Comparison of ENCODE assay signal across 1 cellular context in the genomic region with DNA sequence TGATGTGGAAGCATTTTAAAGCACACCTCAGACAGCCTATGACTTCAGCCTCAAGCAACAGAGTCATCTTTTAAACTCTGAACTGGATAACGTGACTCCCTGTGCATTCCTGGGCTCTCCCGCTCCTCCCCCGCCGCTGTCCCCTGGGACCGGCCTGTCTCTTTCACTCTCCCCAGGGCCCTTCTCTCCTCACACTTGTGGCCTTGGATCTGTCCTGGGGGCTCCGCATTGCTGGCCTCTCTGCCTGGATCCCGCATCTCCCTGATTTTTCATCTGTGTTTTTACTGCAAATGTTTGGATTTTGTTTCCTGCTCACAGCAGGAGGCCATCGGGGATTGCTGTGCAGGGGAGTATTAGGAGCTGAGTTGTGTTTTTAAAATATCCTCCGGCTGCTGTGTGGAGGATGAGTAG.
TF ChIP-seq lines count a peak whose summit lies in the region.

No MANE protein-coding gene starts in this region.

TF ChIP-seq in HepG2, 621 proteins besides CTCF, POLR2A, EP300 and RAD21 (continued from another document and continues in another):
- TF ChIP-seq, protein P1, sequence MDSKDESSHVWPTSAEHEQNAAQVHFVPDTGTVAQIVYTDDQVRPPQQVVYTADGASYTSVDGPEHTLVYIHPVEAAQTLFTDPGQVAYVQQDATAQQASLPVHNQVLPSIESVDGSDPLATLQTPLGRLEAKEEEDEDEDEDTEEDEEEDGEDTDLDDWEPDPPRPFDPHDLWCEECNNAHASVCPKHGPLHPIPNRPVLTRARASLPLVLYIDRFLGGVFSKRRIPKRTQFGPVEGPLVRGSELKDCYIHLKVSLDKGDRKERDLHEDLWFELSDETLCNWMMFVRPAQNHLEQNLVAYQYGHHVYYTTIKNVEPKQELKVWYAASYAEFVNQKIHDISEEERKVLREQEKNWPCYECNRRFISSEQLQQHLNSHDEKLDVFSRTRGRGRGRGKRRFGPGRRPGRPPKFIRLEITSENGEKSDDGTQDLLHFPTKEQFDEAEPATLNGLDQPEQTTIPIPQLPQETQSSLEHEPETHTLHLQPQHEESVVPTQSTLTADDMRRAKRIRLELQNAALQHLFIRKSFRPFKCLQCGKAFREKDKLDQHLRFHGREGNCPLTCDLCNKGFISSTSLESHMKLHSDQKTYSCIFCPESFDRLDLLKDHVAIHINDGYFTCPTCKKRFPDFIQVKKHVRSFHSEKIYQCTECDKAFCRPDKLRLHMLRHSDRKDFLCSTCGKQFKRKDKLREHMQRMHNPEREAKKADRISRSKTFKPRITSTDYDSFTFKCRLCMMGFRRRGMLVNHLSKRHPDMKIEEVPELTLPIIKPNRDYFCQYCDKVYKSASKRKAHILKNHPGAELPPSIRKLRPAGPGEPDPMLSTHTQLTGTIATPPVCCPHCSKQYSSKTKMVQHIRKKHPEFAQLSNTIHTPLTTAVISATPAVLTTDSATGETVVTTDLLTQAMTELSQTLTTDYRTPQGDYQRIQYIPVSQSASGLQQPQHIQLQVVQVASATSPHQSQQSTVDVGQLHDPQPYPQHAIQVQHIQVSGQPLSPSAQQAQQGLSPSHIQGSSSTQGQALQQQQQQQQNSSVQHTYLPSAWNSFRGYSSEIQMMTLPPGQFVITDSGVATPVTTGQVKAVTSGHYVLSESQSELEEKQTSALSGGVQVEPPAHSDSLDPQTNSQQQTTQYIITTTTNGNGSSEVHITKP (CRISPR knock-in tag; IDR thresholded peaks at IDR 0.05; ENCODE audit: low read depth), result 0 out of 2 replicates have a peak, but pooled peaks have one; percentile 25
- TF ChIP-seq GLI4 (CRISPR knock-in tag; IDR thresholded peaks at IDR 0.05; ENCODE audit: borderline replicate concordance) (0 out of 2 replicates have a peak, but pooled peaks have one; percentile 42), SOX6 (IDR thresholded peaks at IDR 0.05) (no peak), SOX6 (CRISPR knock-in tag; IDR thresholded peaks at IDR 0.05) (peak; percentile 19; the same call in 1 of the 2 replicates), SPEN (CRISPR knock-in tag; IDR thresholded peaks at IDR 0.05; ENCODE audit: low read depth) (no peak), ELF3 (CRISPR knock-in tag; IDR thresholded peaks at IDR 0.05) (0 out of 2 replicates have a peak, but pooled peaks have one; percentile 15), ZBTB38 (CRISPR knock-in tag; IDR thresholded peaks at IDR 0.05) (0 out of 2 replicates have a peak, but pooled peaks have one; percentile 5), ZNF263 (CRISPR knock-in tag; IDR thresholded peaks at IDR 0.05) (peak; percentile 23; the same call in 1 of the 2 replicates), PHF21A (CRISPR knock-in tag; IDR thresholded peaks at IDR 0.05) (0 out of 2 replicates have a peak, but pooled peaks have one; percentile 26), HNF4G (IDR thresholded peaks at IDR 0.05; ENCODE audit: borderline replicate concordance, low read depth, low read length) (no peak), HNF4G (CRISPR knock-in tag; IDR thresholded peaks at IDR 0.05; ENCODE audit: borderline replicate concordance, low read depth) (0 out of 2 replicates have a peak, but pooled peaks have one; percentile 31), HNF4A (CRISPR knock-in tag; IDR thresholded peaks at IDR 0.05) (peak; percentile 39; the same call in 1 of the 2 replicates), SOX13 (IDR thresholded peaks at IDR 0.05) (no peak), SOX13 (CRISPR knock-in tag; conservative IDR thresholded peaks at IDR 0.05 in 1 of 2, IDR thresholded peaks at IDR 0.05 in 1 of 2) (0 out of 4 replicates have a peak, but pooled peaks of 1 of the 2 experiments have one; percentile 16), BHLHE40 (IDR thresholded peaks at IDR 0.05; ENCODE audit: low read length) (peak; percentile 67), ZNF292 (CRISPR knock-in tag; IDR thresholded peaks at IDR 0.05; ENCODE audit: borderline replicate concordance, low read depth) (peak; percentile 25; the same call in 1 of the 2 replicates), RNF2 (conservative IDR thresholded peaks at IDR 0.05; ENCODE audit: low read depth) (0 out of 2 replicates have a peak, but pooled peaks have one; percentile 30), ATF7-NPFF (CRISPR knock-in tag; IDR thresholded peaks at IDR 0.05; ENCODE audit: low read depth) (0 out of 2 replicates have a peak, but pooled peaks have one; percentile 19), FOXP1 (IDR thresholded peaks at IDR 0.05) (no peak), FOXP1 (CRISPR knock-in tag; IDR thresholded peaks at IDR 0.05) (0 out of 2 replicates have a peak, but pooled peaks have one; percentile 11), ZFX (CRISPR knock-in tag; IDR thresholded peaks at IDR 0.05; ENCODE audit: low read depth) (peak; percentile 66), ZFY (CRISPR knock-in tag; IDR thresholded peaks at IDR 0.05) (peak; percentile 45; the same call in 1 of the 2 replicates)
- TF ChIP-seq, protein P2, sequence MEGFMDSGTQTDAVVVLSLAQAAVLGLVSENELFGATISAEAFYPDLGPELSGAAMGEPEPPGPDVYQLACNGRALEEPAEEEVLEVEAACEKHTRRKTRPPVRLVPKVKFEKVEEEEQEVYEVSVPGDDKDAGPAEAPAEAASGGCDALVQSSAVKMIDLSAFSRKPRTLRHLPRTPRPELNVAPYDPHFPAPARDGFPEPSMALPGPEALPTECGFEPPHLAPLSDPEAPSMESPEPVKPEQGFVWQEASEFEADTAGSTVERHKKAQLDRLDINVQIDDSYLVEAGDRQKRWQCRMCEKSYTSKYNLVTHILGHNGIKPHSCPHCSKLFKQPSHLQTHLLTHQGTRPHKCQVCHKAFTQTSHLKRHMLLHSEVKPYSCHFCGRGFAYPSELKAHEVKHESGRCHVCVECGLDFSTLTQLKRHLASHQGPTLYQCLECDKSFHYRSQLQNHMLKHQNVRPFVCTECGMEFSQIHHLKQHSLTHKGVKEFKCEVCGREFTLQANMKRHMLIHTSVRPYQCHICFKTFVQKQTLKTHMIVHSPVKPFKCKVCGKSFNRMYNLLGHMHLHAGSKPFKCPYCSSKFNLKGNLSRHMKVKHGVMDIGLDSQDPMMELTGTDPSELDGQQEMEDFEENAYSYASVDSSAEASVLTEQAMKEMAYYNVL (CRISPR knock-in tag; IDR thresholded peaks at IDR 0.05; ENCODE audit: borderline replicate concordance), result 0 out of 2 replicates have a peak, but pooled peaks have one; percentile 25
- TF ChIP-seq, protein P3, sequence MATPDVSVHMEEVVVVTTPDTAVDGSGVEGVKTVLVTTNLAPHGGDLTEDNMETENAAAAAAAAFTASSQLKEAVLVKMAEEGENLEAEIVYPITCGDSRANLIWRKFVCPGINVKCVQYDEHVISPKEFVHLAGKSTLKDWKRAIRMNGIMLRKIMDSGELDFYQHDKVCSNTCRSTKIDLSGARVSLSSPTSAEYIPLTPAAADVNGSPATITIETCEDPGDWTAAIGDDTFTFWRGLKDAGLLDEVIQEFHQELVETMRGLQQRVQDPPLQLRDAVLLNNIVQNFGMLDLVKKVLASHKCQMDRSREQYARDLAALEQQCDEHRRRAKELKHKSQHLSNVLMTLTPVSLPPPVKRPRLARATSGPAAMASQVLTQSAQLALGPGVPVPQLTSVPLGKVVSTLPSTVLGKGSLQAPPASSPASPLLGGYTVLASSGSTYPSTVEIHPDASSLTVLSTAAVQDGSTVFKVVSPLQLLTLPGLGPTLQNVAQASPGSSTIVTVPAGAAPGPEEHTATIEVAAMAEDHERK (CRISPR knock-in tag; IDR thresholded peaks at IDR 0.05; ENCODE audit: low read depth), result no peak
- TF ChIP-seq, protein P4, sequence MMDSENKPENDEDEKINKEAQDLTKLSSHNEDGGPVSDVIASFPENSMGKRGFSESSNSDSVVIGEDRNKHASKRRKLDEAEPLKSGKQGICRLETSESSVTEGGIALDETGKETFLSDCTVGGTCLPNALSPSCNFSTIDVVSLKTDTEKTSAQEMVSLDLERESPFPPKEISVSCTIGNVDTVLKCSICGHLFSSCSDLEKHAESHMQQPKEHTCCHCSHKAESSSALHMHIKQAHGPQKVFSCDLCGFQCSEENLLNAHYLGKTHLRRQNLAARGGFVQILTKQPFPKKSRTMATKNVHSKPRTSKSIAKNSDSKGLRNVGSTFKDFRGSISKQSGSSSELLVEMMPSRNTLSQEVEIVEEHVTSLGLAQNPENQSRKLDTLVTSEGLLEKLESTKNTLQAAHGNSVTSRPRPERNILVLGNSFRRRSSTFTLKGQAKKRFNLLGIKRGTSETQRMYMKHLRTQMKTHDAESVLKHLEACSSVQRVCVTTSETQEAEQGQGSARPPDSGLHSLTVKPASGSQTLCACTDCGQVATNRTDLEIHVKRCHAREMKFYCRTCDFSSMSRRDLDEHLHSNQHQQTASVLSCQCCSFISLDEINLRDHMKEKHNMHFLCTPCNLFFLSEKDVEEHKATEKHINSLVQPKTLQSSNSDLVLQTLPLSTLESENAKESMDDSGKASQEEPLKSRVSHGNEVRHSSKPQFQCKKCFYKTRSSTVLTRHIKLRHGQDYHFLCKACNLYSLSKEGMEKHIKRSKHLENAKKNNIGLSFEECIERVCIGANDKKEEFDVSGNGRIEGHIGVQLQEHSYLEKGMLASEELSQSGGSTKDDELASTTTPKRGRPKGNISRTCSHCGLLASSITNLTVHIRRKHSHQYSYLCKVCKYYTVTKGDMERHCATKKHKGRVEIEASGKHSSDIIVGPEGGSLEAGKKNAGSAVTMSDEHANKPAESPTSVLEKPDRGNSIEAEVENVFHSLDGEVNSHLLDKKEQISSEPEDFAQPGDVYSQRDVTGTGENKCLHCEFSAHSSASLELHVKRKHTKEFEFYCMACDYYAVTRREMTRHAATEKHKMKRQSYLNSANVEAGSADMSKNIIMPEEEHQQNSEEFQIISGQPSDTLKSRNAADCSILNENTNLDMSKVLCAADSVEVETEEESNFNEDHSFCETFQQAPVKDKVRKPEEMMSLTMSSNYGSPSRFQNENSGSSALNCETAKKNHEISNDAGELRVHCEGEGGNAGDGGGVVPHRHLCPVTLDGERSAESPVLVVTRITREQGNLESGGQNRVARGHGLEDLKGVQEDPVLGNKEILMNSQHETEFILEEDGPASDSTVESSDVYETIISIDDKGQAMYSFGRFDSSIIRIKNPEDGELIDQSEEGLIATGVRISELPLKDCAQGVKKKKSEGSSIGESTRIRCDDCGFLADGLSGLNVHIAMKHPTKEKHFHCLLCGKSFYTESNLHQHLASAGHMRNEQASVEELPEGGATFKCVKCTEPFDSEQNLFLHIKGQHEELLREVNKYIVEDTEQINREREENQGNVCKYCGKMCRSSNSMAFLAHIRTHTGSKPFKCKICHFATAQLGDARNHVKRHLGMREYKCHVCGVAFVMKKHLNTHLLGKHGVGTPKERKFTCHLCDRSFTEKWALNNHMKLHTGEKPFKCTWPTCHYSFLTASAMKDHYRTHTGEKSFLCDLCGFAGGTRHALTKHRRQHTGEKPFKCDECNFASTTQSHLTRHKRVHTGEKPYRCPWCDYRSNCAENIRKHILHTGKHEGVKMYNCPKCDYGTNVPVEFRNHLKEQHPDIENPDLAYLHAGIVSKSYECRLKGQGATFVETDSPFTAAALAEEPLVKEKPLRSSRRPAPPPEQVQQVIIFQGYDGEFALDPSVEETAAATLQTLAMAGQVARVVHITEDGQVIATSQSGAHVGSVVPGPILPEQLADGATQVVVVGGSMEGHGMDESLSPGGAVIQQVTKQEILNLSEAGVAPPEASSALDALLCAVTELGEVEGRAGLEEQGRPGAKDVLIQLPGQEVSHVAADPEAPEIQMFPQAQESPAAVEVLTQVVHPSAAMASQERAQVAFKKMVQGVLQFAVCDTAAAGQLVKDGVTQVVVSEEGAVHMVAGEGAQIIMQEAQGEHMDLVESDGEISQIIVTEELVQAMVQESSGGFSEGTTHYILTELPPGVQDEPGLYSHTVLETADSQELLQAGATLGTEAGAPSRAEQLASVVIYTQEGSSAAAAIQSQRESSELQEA (CRISPR knock-in tag; IDR thresholded peaks at IDR 0.05; ENCODE audit: not compliant biosample characterization), result no peak
- TF ChIP-seq, protein P5, sequence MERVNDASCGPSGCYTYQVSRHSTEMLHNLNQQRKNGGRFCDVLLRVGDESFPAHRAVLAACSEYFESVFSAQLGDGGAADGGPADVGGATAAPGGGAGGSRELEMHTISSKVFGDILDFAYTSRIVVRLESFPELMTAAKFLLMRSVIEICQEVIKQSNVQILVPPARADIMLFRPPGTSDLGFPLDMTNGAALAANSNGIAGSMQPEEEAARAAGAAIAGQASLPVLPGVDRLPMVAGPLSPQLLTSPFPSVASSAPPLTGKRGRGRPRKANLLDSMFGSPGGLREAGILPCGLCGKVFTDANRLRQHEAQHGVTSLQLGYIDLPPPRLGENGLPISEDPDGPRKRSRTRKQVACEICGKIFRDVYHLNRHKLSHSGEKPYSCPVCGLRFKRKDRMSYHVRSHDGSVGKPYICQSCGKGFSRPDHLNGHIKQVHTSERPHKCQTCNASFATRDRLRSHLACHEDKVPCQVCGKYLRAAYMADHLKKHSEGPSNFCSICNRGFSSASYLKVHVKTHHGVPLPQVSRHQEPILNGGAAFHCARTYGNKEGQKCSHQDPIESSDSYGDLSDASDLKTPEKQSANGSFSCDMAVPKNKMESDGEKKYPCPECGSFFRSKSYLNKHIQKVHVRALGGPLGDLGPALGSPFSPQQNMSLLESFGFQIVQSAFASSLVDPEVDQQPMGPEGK (CRISPR knock-in tag; IDR thresholded peaks at IDR 0.05), result peak; percentile 55
- TF ChIP-seq, protein P6, sequence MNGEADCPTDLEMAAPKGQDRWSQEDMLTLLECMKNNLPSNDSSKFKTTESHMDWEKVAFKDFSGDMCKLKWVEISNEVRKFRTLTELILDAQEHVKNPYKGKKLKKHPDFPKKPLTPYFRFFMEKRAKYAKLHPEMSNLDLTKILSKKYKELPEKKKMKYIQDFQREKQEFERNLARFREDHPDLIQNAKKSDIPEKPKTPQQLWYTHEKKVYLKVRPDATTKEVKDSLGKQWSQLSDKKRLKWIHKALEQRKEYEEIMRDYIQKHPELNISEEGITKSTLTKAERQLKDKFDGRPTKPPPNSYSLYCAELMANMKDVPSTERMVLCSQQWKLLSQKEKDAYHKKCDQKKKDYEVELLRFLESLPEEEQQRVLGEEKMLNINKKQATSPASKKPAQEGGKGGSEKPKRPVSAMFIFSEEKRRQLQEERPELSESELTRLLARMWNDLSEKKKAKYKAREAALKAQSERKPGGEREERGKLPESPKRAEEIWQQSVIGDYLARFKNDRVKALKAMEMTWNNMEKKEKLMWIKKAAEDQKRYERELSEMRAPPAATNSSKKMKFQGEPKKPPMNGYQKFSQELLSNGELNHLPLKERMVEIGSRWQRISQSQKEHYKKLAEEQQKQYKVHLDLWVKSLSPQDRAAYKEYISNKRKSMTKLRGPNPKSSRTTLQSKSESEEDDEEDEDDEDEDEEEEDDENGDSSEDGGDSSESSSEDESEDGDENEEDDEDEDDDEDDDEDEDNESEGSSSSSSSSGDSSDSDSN (CRISPR knock-in tag; IDR thresholded peaks at IDR 0.05), result peak; percentile 53
- TF ChIP-seq, protein P7, sequence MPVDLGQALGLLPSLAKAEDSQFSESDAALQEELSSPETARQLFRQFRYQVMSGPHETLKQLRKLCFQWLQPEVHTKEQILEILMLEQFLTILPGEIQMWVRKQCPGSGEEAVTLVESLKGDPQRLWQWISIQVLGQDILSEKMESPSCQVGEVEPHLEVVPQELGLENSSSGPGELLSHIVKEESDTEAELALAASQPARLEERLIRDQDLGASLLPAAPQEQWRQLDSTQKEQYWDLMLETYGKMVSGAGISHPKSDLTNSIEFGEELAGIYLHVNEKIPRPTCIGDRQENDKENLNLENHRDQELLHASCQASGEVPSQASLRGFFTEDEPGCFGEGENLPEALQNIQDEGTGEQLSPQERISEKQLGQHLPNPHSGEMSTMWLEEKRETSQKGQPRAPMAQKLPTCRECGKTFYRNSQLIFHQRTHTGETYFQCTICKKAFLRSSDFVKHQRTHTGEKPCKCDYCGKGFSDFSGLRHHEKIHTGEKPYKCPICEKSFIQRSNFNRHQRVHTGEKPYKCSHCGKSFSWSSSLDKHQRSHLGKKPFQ (CRISPR knock-in tag; IDR thresholded peaks at IDR 0.05; ENCODE audit: insufficient replicate concordance), result peak; percentile 63
